Comparison of ENCODE assay signal across 22 cellular contexts in the genomic region with DNA sequence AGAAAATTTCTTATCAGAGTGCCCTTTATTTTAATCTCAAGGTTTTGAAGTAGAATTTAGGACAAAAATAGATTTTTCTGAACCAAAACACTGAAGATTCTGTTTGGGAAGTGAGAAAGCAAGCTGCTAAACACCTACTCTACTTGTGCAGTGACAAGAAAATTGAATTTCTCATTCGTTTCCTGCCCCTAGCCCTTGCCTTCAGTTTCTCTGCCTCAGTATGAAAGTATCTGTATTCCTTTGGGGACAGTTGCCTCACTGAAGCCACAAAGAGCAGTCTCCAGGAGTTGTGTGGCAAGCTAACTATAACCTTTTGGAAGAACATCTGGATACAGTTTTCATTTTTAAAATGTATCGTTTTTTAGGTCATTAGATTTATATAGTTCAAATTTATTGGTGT. TPM values are rescaled to one million over a fixed set of nuclear protein-coding genes. Genes with fewer than 3 reads are reported as not detected.
DNase-seq lines count a peak whose midpoint lies in the region; ATAC-seq, FAIRE-seq and TF ChIP-seq lines count a peak whose summit lies in the region.
"Had no signal": no experiment of that assay in that cellular context is flagged by ENCODE, and none has a peak within 500 bp of the region (broad histone marks: within the 10 kb centered on the region; RNA-seq: fewer than 3 reads in every experiment).

No MANE protein-coding gene starts in this region.

- H3K4me3 ChIP-seq in CD4-positive, CD25-positive, alpha-beta regulatory T cell (ENCODE audit: low read depth, low read length) = no peak overlapping the region
- H3K4me3 ChIP-seq in astrocyte (ENCODE audit: insufficient read depth, low read depth, low read length) (no peak overlapping the region), neural progenitor cell (no peak overlapping the region)
- H3K4me3 ChIP-seq: body of pancreas, dorsolateral prefrontal cortex, HAP-1, stomach had no signal

- peak overlapping the region in 2 of 3 donors; percentile 69 to 82 for H3K27ac Mint-ChIP-seq in CD4-positive, CD25-positive, alpha-beta regulatory T cell
- H3K27ac Mint-ChIP-seq in HFFc6 (peak overlapping the region; percentile 84), astrocyte (ENCODE audit: unreplicated experiment) (no peak overlapping the region), neural progenitor cell (no peak overlapping the region)
- no peak overlapping the region for H3K27ac Mint-ChIP-seq in stimulated activated memory B cell treated with anti-CD40 and anti-IgM and Interleukin-4, amounts not matched to agents 10 μg/mL and 1 μg/mL and 100 μg/mL, for 72 hours
- H3K27ac Mint-ChIP-seq: T-helper 17 cell had no signal

- H4K20me1 ChIP-seq in astrocyte (ENCODE audit: insufficient read depth, low read length) = peaks cover 33% of the 10 kb centered on the region
- peaks cover 28% of the 10 kb centered on the region for H4K20me1 ChIP-seq in neural progenitor cell (ENCODE audit: low read depth)

- FAIRE-seq in astrocyte (lab: Jason Lieb, UNC) = no peak

- no peak overlapping the region for H2AFZ ChIP-seq in astrocyte (ENCODE audit: low read depth, low read length)
- no peak overlapping the region for H2AFZ ChIP-seq in neural progenitor cell (replicated peaks)

- TF ChIP-seq CTCF in HFFc6 (IDR thresholded peaks at IDR 0.05) (no peak), astrocyte (IDR thresholded peaks at IDR 0.05; ENCODE audit: insufficient read depth, low read depth, low read length) (no peak), neural progenitor cell (IDR thresholded peaks at IDR 0.05) (no peak)

- no peaks in the 10 kb centered on the region for H3K4me1 ChIP-seq in CD4-positive, CD25-positive, alpha-beta regulatory T cell (ENCODE audit: control insufficient read depth, insufficient read depth, low read length, poor library complexity, severe bottlenecking)
- H3K4me1 ChIP-seq in astrocyte (ENCODE audit: insufficient read depth, low read length) (peaks cover 4% of the 10 kb centered on the region), neural progenitor cell (peaks cover 5% of the 10 kb centered on the region)

- H3K4me1 Mint-ChIP-seq in CD4-positive, CD25-positive, alpha-beta regulatory T cell = peaks cover 33 to 61% (median 51%) of the 10 kb centered on the region in 4 donors
- H3K4me1 Mint-ChIP-seq in HFFc6 (ENCODE audit: low read depth) (peaks cover 87% of the 10 kb centered on the region), astrocyte (ENCODE audit: low read depth, unreplicated experiment) (peaks cover 14% of the 10 kb centered on the region), neural progenitor cell (peaks cover 4% of the 10 kb centered on the region)
- peaks cover 38% of the 10 kb centered on the region for H3K4me1 Mint-ChIP-seq in stimulated activated memory B cell treated with anti-CD40 and anti-IgM and Interleukin-4, amounts not matched to agents 10 μg/mL and 1 μg/mL and 100 μg/mL, for 72 hours

- no peaks in the 10 kb centered on the region for H3K9me3 ChIP-seq in CD4-positive, CD25-positive, alpha-beta regulatory T cell (ENCODE audit: control insufficient read depth in 2 of 2, low read length in 2 of 2)
- H3K9me3 ChIP-seq in astrocyte (ENCODE audit: insufficient read depth, low read depth, low read length) (no peaks in the 10 kb centered on the region), neural progenitor cell (ENCODE audit: low read depth) (no peaks in the 10 kb centered on the region)
- H3K9me3 ChIP-seq: BE2C, body of pancreas, HAP-1, stomach had no signal

- H3K27me3 ChIP-seq in CD4-positive, CD25-positive, alpha-beta regulatory T cell (ENCODE audit: control insufficient read depth, insufficient read depth, low read length) = no peaks in the 10 kb centered on the region
- no peaks in the 10 kb centered on the region for H3K27me3 ChIP-seq in astrocyte (ENCODE audit: insufficient read depth, low read length)
- H3K27me3 ChIP-seq in neural progenitor cell = no peaks in the 10 kb centered on the region
- H3K27me3 ChIP-seq: BE2C, body of pancreas, dorsolateral prefrontal cortex, stomach had no signal

- no peak overlapping the region for H3K27ac ChIP-seq in CD4-positive, CD25-positive, alpha-beta regulatory T cell (ENCODE audit: insufficient read depth, low read length, poor library complexity, severe bottlenecking)
- H3K27ac ChIP-seq in astrocyte (ENCODE audit: low read depth, low read length) (no peak overlapping the region), neural progenitor cell (peak overlapping the region; percentile 44)
- H3K27ac ChIP-seq: body of pancreas had no signal

- H3K27me3 Mint-ChIP-seq in CD4-positive, CD25-positive, alpha-beta regulatory T cell = no peaks in the 10 kb centered on the region
- H3K27me3 Mint-ChIP-seq in HFFc6 (ENCODE audit: insufficient read depth) = no peaks in the 10 kb centered on the region
- no peaks in the 10 kb centered on the region for H3K27me3 Mint-ChIP-seq in astrocyte (ENCODE audit: low read depth, unreplicated experiment)
- H3K27me3 Mint-ChIP-seq in neural progenitor cell (ENCODE audit: insufficient read depth, low read depth) = no peaks in the 10 kb centered on the region
- no peaks in the 10 kb centered on the region for H3K27me3 Mint-ChIP-seq in stimulated activated memory B cell treated with anti-CD40 and anti-IgM and Interleukin-4, amounts not matched to agents 10 μg/mL and 1 μg/mL and 100 μg/mL, for 72 hours
- H3K27me3 Mint-ChIP-seq: IgD-negative memory B cell, T-helper 17 cell had no signal

- peaks cover 28% of the 10 kb centered on the region for H3K36me3 Mint-ChIP-seq in CD4-positive, CD25-positive, alpha-beta regulatory T cell
- H3K36me3 Mint-ChIP-seq in HFFc6 (ENCODE audit: low read depth) (peaks cover 33% of the 10 kb centered on the region), astrocyte (ENCODE audit: low read depth, unreplicated experiment) (peaks cover 5% of the 10 kb centered on the region), neural progenitor cell (peaks cover 4% of the 10 kb centered on the region)
- H3K36me3 Mint-ChIP-seq in stimulated activated memory B cell treated with anti-CD40 and anti-IgM and Interleukin-4, amounts not matched to agents 10 μg/mL and 1 μg/mL and 100 μg/mL, for 72 hours = peaks cover 37% of the 10 kb centered on the region

- H3K36me3 ChIP-seq in CD4-positive, CD25-positive, alpha-beta regulatory T cell (ENCODE audit: control insufficient read depth, insufficient read depth, low read length) = peaks cover 12% of the 10 kb centered on the region
- H3K36me3 ChIP-seq in astrocyte (ENCODE audit: insufficient read depth, low read length) = no peaks in the 10 kb centered on the region
- no peaks in the 10 kb centered on the region for H3K36me3 ChIP-seq in neural progenitor cell
- H3K36me3 ChIP-seq: HAP-1, stomach had no signal

- H3K9ac ChIP-seq in astrocyte (ENCODE audit: low read length) = peak overlapping the region; percentile 11
- no peak overlapping the region for H3K9ac ChIP-seq in neural progenitor cell

- DNase-seq in CD4-positive, CD25-positive, alpha-beta regulatory T cell = no peak
- no peak for DNase-seq in HFFc6
- no peak for DNase-seq in astrocyte (ENCODE audit: low read depth)
- DNase-seq in neural progenitor cell (ENCODE audit: low spot score) = no peak
- no peak for DNase-seq in NCI-H510A (lab: John Stamatoyannopoulos, UW)
- DNase-seq in effector CD8-positive, alpha-beta T cell (lab: John Stamatoyannopoulos, UW) = no peak
- DNase-seq: activated naive CD4-positive, alpha-beta T cell treated with Interleukin-2 at 50 U/mL for 16 hours; BE2C; body of pancreas; DMS53; dorsolateral prefrontal cortex; NCI-H1092; NCI-H774; posterior cingulate gyrus; stomach; T-helper 17 cell had no signal

- no peak overlapping the region for H3K4me2 ChIP-seq in astrocyte (ENCODE audit: low read length)
- H3K4me2 ChIP-seq in neural progenitor cell = no peak overlapping the region

- no peaks in the 10 kb centered on the region for H3F3A ChIP-seq in neural progenitor cell (ENCODE audit: low read depth)

- peaks cover 66% of the 10 kb centered on the region for H3K79me2 ChIP-seq in astrocyte (ENCODE audit: insufficient read depth, low read length)
- peaks cover 61% of the 10 kb centered on the region for H3K79me2 ChIP-seq in neural progenitor cell (ENCODE audit: low read depth)

- peaks cover 0 to 3% (median 0%) of the 10 kb centered on the region in 7 donors for H3K9me3 Mint-ChIP-seq in CD4-positive, CD25-positive, alpha-beta regulatory T cell
- no peaks in the 10 kb centered on the region for H3K9me3 Mint-ChIP-seq in HFFc6
- H3K9me3 Mint-ChIP-seq in astrocyte (ENCODE audit: unreplicated experiment) = peaks cover 3% of the 10 kb centered on the region
- no peaks in the 10 kb centered on the region for H3K9me3 Mint-ChIP-seq in neural progenitor cell
- no peaks in the 10 kb centered on the region for H3K9me3 Mint-ChIP-seq in stimulated activated memory B cell treated with anti-CD40 and anti-IgM and Interleukin-4, amounts not matched to agents 10 μg/mL and 1 μg/mL and 100 μg/mL, for 72 hours

- ATAC-seq in CD4-positive, CD25-positive, alpha-beta regulatory T cell (ENCODE audit: low read depth in 2 of 2) = no peak
- ATAC-seq in HG02885 (IDR thresholded peaks at IDR 0.05; ENCODE audit: poor library complexity, unreplicated experiment) = no peak
- no peak for ATAC-seq in stimulated activated memory B cell treated with anti-CD40 and anti-IgM and Interleukin-4, amounts not matched to agents 10 μg/mL and 1 μg/mL and 100 μg/mL, for 72 hours
- ATAC-seq: body of pancreas, left lobe of liver, T-helper 17 cell had no signal

- H3K4me3 Mint-ChIP-seq in CD4-positive, CD25-positive, alpha-beta regulatory T cell = no peak overlapping the region
- peak overlapping the region; percentile 64 for H3K4me3 Mint-ChIP-seq in HFFc6
- no peak overlapping the region for H3K4me3 Mint-ChIP-seq in astrocyte (ENCODE audit: unreplicated experiment)
- H3K4me3 Mint-ChIP-seq in neural progenitor cell = no peak overlapping the region
- no peak overlapping the region for H3K4me3 Mint-ChIP-seq in stimulated activated memory B cell treated with anti-CD40 and anti-IgM and Interleukin-4, amounts not matched to agents 10 μg/mL and 1 μg/mL and 100 μg/mL, for 72 hours
- H3K4me3 Mint-ChIP-seq: T-helper 17 cell had no signal

RNA-seq across cellular contexts. Expression of gene MOSMO, which starts 19.7 kb away (rescaled TPM):
- total RNA-seq in CD4-positive, CD25-positive, alpha-beta regulatory T cell = 13.1 TPM
- polyA plus RNA-seq in CD4-positive, CD25-positive, alpha-beta regulatory T cell = 1 to 10 TPM; 3.9 to 5.2 (median 4.1) TPM
- total RNA-seq in HFFc6 (2021; fragmentation: NEBNext Ultra II Directional; extraction: Animal tissue kit (Norgen Biotek cat#: 25700)) = 10 to 100 TPM; 16.9 to 28.2 (median 22.7) TPM
- total RNA-seq in astrocyte (10.7 and 11.5 TPM in 2 replicates), neural progenitor cell (ENCODE audit: low replicate concordance) (22.9 and 35.2 TPM in 2 replicates)

RNA-seq across cellular contexts. Expression of gene PDZD9, which starts 26.7 kb away (rescaled TPM):
- total RNA-seq in CD4-positive, CD25-positive, alpha-beta regulatory T cell = not detected
- under 1 TPM in 2 of 4 donors, not detected in 2; 0.22 to 0.28 TPM for polyA plus RNA-seq in CD4-positive, CD25-positive, alpha-beta regulatory T cell
- total RNA-seq in HFFc6 (2021; fragmentation: NEBNext Ultra II Directional; extraction: Animal tissue kit (Norgen Biotek cat#: 25700)) = not detected
- total RNA-seq in astrocyte (not detected in 2 replicates), neural progenitor cell (ENCODE audit: low replicate concordance) (not detected in 2 replicates)
- total RNA-seq: body of pancreas, fibroblast of villous mesenchyme, left lobe of liver, stomach, T-helper 17 cell had no signal
- polyA plus RNA-seq: IgD-negative memory B cell, stomach had no signal

Comparison
In these comparisons a context has a peak if more than half of its experiments do, and no peak if none do; other contexts are left out.
1. H3K27ac Mint-ChIP-seq: peak in CD4-positive, CD25-positive, alpha-beta regulatory T cell (2 of 3) and HFFc6 (single experiment); none in astrocyte (single experiment), neural progenitor cell (single experiment) and stimulated activated memory B cell treated with anti-CD40 and anti-IgM and Interleukin-4, amounts not matched to agents 10 μg/mL and 1 μg/mL and 100 μg/mL, for 72 hours (single experiment).